Comparison of ENCODE assay signal across 1 cellular context in the genomic region with DNA sequence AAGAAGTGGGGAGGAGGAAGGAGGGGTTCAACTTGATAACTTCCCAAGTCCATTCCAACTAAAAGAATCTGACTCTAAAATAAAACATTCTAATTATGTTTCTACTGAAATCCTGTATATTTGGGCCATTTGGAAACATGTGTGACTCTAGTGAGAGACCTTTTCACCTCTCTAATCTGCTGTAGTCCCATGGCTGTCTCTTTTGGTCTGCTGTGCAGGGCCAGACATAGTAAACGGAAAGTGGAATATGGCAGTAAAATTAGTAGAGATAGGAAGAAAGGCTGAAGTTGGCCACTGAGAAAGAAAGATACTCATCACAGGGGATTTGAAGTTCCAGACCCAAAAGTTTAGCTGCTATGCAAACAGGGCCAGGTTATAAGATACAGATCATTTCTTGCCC.
TF ChIP-seq lines count a peak whose summit lies in the region.

No MANE protein-coding gene starts in this region.

TF ChIP-seq in H1, 55 proteins besides CTCF, POLR2A, EP300 and RAD21:
- TF ChIP-seq PHF8 (conservative IDR thresholded peaks at IDR 0.05; ENCODE audit: low read depth, low read length) (no peak), JUN (IDR thresholded peaks at IDR 0.05; ENCODE audit: low read depth, low read length) (no peak)
